In the genomic region with DNA sequence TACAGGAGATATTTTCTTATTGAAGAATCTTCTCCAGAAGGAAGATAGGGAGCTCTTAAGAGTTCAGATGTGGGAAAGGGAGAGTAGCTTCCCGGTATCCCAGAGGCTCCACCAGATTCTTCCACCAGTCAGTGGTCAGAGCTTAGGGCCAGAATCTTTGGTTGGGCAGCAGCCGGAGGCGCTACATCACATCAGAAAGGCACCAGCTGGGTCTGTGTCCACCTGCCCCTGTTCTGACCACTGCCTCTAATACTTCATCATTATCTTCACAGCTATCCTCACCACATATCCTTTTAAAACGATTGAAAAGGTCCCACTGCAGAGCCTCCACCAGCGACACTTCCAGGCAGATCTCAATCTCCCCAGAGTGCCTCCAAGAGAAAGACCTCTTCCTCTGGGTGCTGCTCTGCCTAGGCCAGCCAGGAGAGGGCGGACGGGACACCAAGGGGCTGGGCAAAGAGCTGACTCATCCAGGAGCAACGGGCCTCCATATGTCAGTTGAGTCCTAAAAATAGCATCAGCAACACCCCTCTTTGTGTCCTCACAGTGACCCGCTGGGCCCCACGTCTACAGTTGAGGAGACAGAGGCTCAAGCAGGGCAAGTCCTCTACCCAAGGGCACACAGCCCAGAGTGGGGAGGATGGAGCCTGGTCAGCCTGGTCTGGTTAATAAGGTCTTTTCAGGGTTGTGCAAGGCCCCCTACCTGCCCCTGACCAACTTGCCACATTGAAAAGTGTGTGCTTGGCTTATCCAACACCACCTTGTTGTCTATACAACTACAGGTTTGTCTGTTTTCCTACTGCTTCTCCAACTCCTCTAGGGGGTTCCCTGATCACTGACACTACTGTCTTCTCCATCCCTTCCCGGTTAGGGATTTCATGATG, we compare ENCODE assay signal across 8 cellular contexts.
A peak's percentile ranks its signal among the peaks of the same experiment; 100 is the strongest.
DNase-seq lines count a peak whose midpoint lies in the region; ATAC-seq, FAIRE-seq and TF ChIP-seq lines count a peak whose summit lies in the region.

No MANE protein-coding gene starts in this region.

- H4K20me1 ChIP-seq in DND-41 (ENCODE audit: insufficient read depth, low read length): no peaks in the 10 kb centered on the region

- H3K36me3 Mint-ChIP-seq in CD4-positive, alpha-beta T cell (ENCODE audit: low read depth): peaks cover 23% of the 10 kb centered on the region

- H3K27ac Mint-ChIP-seq in CD4-positive, alpha-beta T cell: no peak overlapping the region

- intact Hi-C loops in uterus (cut with DNase I; ENCODE audit: low total_unique reads): no loop called here
- intact Hi-C loops in CD4-positive, alpha-beta T cell (cut with DNase I, micrococcal nuclease): no loop called here

- CTCF ChIA-PET in CD4-positive, alpha-beta T cell (lab: Charles Lee): no interaction called here

- no peak overlapping the region for H2AFZ ChIP-seq in DND-41 (ENCODE audit: low read depth, low read length)

- H3K27me3 Mint-ChIP-seq in CD4-positive, alpha-beta T cell: no peaks in the 10 kb centered on the region

- H3K9me3 ChIP-seq in DND-41 (ENCODE audit: insufficient read depth, low read length, severe bottlenecking) (no peaks in the 10 kb centered on the region), uterus (no peaks in the 10 kb centered on the region)
- H3K9me3 ChIP-seq in CD4-positive, alpha-beta T cell (ENCODE audit: control insufficient read depth, low read length): no peaks in the 10 kb centered on the region

- FAIRE-seq in H54 (lab: Jason Lieb, UNC): peak; percentile 85

- TF ChIP-seq CTCF in DND-41 (IDR thresholded peaks at IDR 0.05; ENCODE audit: borderline replicate concordance, extremely low read depth, low read length, poor library complexity, severe bottlenecking): peak; percentile 44
- TF ChIP-seq CTCF in uterus (IDR thresholded peaks at IDR 0.05): no peak
- no peak for TF ChIP-seq CTCF in CD4-positive, alpha-beta T cell (IDR thresholded peaks at IDR 0.05)

- POLR2A ChIA-PET in CD4-positive, alpha-beta T cell (lab: Charles Lee): no interaction called here

- peak; percentile 24 for DNase-seq in DND-41
- DNase-seq in H54 (ENCODE audit: insufficient read length, low spot score): peak; percentile 96
- peak; percentile 71 to 85 for DNase-seq in NCI-H524 (lab: John Stamatoyannopoulos, UW)
- DNase-seq in kidney glomerular epithelial cell (lab: John Stamatoyannopoulos, UW): peak; percentile 4
- DNase-seq in uterus: no peak
- DNase-seq in CD4-positive, alpha-beta T cell: no peak

- peak; percentile 68; the same call in 2 of the 3 replicates for ATAC-seq in DND-41 (ENCODE audit: insufficient read depth, low read depth)
- ATAC-seq in GM21515 (IDR thresholded peaks at IDR 0.05; ENCODE audit: unreplicated experiment): no peak
- no peak for ATAC-seq in CD4-positive, alpha-beta T cell (ENCODE audit: poor library complexity)

- no peaks in the 10 kb centered on the region for H3K79me2 ChIP-seq in DND-41 (ENCODE audit: insufficient read depth, low read length)

- H3K4me3 ChIP-seq in DND-41 (ENCODE audit: low read depth in 1 of 2, low read length in 2 of 2): no peak overlapping the region
- H3K4me3 ChIP-seq in uterus: no peak overlapping the region

- H3K27me3 ChIP-seq in DND-41 (ENCODE audit: insufficient read depth, low read length, poor library complexity) (peaks cover 21% of the 10 kb centered on the region), uterus (no peaks in the 10 kb centered on the region)
- H3K27me3 ChIP-seq in CD4-positive, alpha-beta T cell (ENCODE audit: control insufficient read depth, insufficient read depth, low read length): no peaks in the 10 kb centered on the region

- H3K4me1 Mint-ChIP-seq in CD4-positive, alpha-beta T cell (ENCODE audit: low read depth): no peaks in the 10 kb centered on the region

- H3K27ac ChIP-seq in DND-41 (ENCODE audit: low read length) (no peak overlapping the region), angular gyrus (ENCODE audit: low read depth, low read length) (peak overlapping the region; percentile 64), uterus (no peak overlapping the region)
- H3K27ac ChIP-seq in CD4-positive, alpha-beta T cell (ENCODE audit: low read depth, low read length): no peak overlapping the region

- H3K4me1 ChIP-seq in DND-41 (ENCODE audit: insufficient read depth, low read length): no peaks in the 10 kb centered on the region
- no peaks in the 10 kb centered on the region for H3K4me1 ChIP-seq in uterus

- no peak overlapping the region for H3K4me2 ChIP-seq in DND-41 (ENCODE audit: insufficient read depth, low read length)

- H3K9me3 Mint-ChIP-seq in CD4-positive, alpha-beta T cell: no peaks in the 10 kb centered on the region

- no peak overlapping the region for H3K9ac ChIP-seq in DND-41 (ENCODE audit: low read depth, low read length)

- H3K4me3 Mint-ChIP-seq in CD4-positive, alpha-beta T cell: no peak overlapping the region

- TF ChIP-seq POLR2A in H54 (IDR thresholded peaks at IDR 0.05; ENCODE audit: low read depth, low read length): no peak
- no peak for TF ChIP-seq POLR2A in uterus (IDR thresholded peaks at IDR 0.05)

- H3K36me3 ChIP-seq in DND-41 (ENCODE audit: insufficient read depth, low read length) (no peaks in the 10 kb centered on the region), uterus (no peaks in the 10 kb centered on the region)

Comparison
In these comparisons a context has a peak if more than half of its experiments do, and no peak if none do; other contexts are left out.
1. DNase-seq: peak in DND-41 (single experiment), H54 (single experiment), NCI-H524 (2 of 2) and kidney glomerular epithelial cell (single experiment); none in uterus (0 of 2) and CD4-positive, alpha-beta T cell (0 of 10).